12 cellular contexts compared by ENCODE assay signal in genomic region chr14:22554706-22555572, GRCh38. TPM values are rescaled to one million over a fixed set of nuclear protein-coding genes. Genes with fewer than 3 reads are reported as not detected.
A peak's percentile ranks its signal among the peaks of the same experiment; 100 is the strongest.
DNase-seq lines count a peak whose midpoint lies in the region; ATAC-seq and TF ChIP-seq lines count a peak whose summit lies in the region.
"Had no signal": no experiment of that assay in that cellular context is flagged by ENCODE, and none has a peak within 500 bp of the region (broad histone marks: within the 10 kb centered on the region; RNA-seq: fewer than 3 reads in every experiment).

No MANE protein-coding gene starts in this region.

- no peaks in the 10 kb centered on the region for H3K27me3 ChIP-seq in CD4-positive, CD25-positive, alpha-beta regulatory T cell (ENCODE audit: control insufficient read depth, insufficient read depth, low read length)
- no peaks in the 10 kb centered on the region for H3K27me3 ChIP-seq in lower lobe of right lung (ENCODE audit: low read depth)

- H3K4me3 Mint-ChIP-seq in CD4-positive, CD25-positive, alpha-beta regulatory T cell: peak overlapping the region in 3 of 4 donors; percentile 88 to 92 (median 91)
- H3K4me3 Mint-ChIP-seq in activated T-cell treated with anti-CD3 and anti-CD28 coated beads, Interleukin-2, amount 50 U/mL, for 24 hours: peak overlapping the region; percentile 82
- peak overlapping the region in 7 of 8 donors; percentile 67 to 90 (median 80) for H3K4me3 Mint-ChIP-seq in naive B cell

- peaks cover 32 to 93% (median 73%) of the 10 kb centered on the region in 4 donors for H3K4me1 Mint-ChIP-seq in CD4-positive, CD25-positive, alpha-beta regulatory T cell
- peaks cover 95% of the 10 kb centered on the region for H3K4me1 Mint-ChIP-seq in activated T-cell treated with anti-CD3 and anti-CD28 coated beads, Interleukin-2, amount 50 U/mL, for 24 hours (ENCODE audit: low read depth)
- H3K4me1 Mint-ChIP-seq in naive B cell: peaks cover 71 to 93% (median 92%) of the 10 kb centered on the region in 3 donors

- peaks cover 32% of the 10 kb centered on the region for H3K36me3 ChIP-seq in CD4-positive, CD25-positive, alpha-beta regulatory T cell (ENCODE audit: control insufficient read depth, insufficient read depth, low read length)
- no peaks in the 10 kb centered on the region for H3K36me3 ChIP-seq in lower lobe of right lung

- ATAC-seq in CD4-positive, CD25-positive, alpha-beta regulatory T cell (ENCODE audit: low read depth in 2 of 2): no peak
- ATAC-seq in HG03460 (IDR thresholded peaks at IDR 0.05; ENCODE audit: unreplicated experiment) (peak; percentile 1), naive B cell (ENCODE audit: low read depth in 2 of 2) (no peak), GM21381 (IDR thresholded peaks at IDR 0.05; ENCODE audit: unreplicated experiment) (no peak), lower lobe of right lung (no peak), GM18870 (IDR thresholded peaks at IDR 0.05; ENCODE audit: unreplicated experiment) (no peak), HG03095 (IDR thresholded peaks at IDR 0.05; ENCODE audit: unreplicated experiment) (no peak)

- peak overlapping the region; percentile 99 for H3K27ac ChIP-seq in CD4-positive, CD25-positive, alpha-beta regulatory T cell (ENCODE audit: insufficient read depth, low read length, poor library complexity, severe bottlenecking)
- no peak overlapping the region for H3K27ac ChIP-seq in lower lobe of right lung
- H3K27ac ChIP-seq: parathyroid adenoma had no signal

- peak overlapping the region; percentile 58 for H3K4me3 ChIP-seq in CD4-positive, CD25-positive, alpha-beta regulatory T cell (ENCODE audit: low read depth, low read length)
- H3K4me3 ChIP-seq in lower lobe of right lung: no peak overlapping the region

- H3K36me3 Mint-ChIP-seq in CD4-positive, CD25-positive, alpha-beta regulatory T cell: peaks cover 34% of the 10 kb centered on the region
- peaks cover 63% of the 10 kb centered on the region for H3K36me3 Mint-ChIP-seq in activated T-cell treated with anti-CD3 and anti-CD28 coated beads, Interleukin-2, amount 50 U/mL, for 24 hours (ENCODE audit: low read depth)
- no peaks in the 10 kb centered on the region for H3K36me3 Mint-ChIP-seq in naive B cell

- peaks cover 0 to 2% (median 0%) of the 10 kb centered on the region in 7 donors for H3K9me3 Mint-ChIP-seq in CD4-positive, CD25-positive, alpha-beta regulatory T cell
- no peaks in the 10 kb centered on the region for H3K9me3 Mint-ChIP-seq in activated T-cell treated with anti-CD3 and anti-CD28 coated beads, Interleukin-2, amount 50 U/mL, for 24 hours
- H3K9me3 Mint-ChIP-seq in naive B cell: no peaks in the 10 kb centered on the region

- no peaks in the 10 kb centered on the region for H3K9me3 ChIP-seq in CD4-positive, CD25-positive, alpha-beta regulatory T cell (ENCODE audit: control insufficient read depth in 2 of 2, low read length in 2 of 2)
- no peaks in the 10 kb centered on the region for H3K9me3 ChIP-seq in lower lobe of right lung

- peak in 1 of 3 donors; percentile 61 for DNase-seq in CD4-positive, CD25-positive, alpha-beta regulatory T cell
- DNase-seq in activated T-cell treated with anti-CD3 and anti-CD28 coated beads, Interleukin-2, amount 50 U/mL, for 24 hours: peak; percentile 74
- DNase-seq in naive B cell: no peak
- DNase-seq in lower lobe of right lung: no peak
- DNase-seq: dermis blood vessel endothelial cell; NCI-H146; stimulated activated CD4-positive, alpha-beta T cell treated with anti-CD3 and anti-CD28 coated beads, Interleukin-2, amount 100 ng/mL, for 48 hours had no signal

- H3K27me3 Mint-ChIP-seq in CD4-positive, CD25-positive, alpha-beta regulatory T cell: peaks cover 10% of the 10 kb centered on the region
- H3K27me3 Mint-ChIP-seq in activated T-cell treated with anti-CD3 and anti-CD28 coated beads, Interleukin-2, amount 50 U/mL, for 24 hours: peaks cover 2% of the 10 kb centered on the region
- no peaks in the 10 kb centered on the region for H3K27me3 Mint-ChIP-seq in naive B cell

- TF ChIP-seq CTCF in lower lobe of right lung (IDR thresholded peaks at IDR 0.05): no peak

- peaks cover 95% of the 10 kb centered on the region for H3K4me1 ChIP-seq in CD4-positive, CD25-positive, alpha-beta regulatory T cell (ENCODE audit: control insufficient read depth, insufficient read depth, low read length, poor library complexity, severe bottlenecking)
- peaks cover 58% of the 10 kb centered on the region for H3K4me1 ChIP-seq in lower lobe of right lung

- intact Hi-C loops in lower lobe of right lung (cut with DNase I): no loop called here

- peak overlapping the region; percentile 98 to 100 (median 100) for H3K27ac Mint-ChIP-seq in CD4-positive, CD25-positive, alpha-beta regulatory T cell
- H3K27ac Mint-ChIP-seq in activated T-cell treated with anti-CD3 and anti-CD28 coated beads, Interleukin-2, amount 50 U/mL, for 24 hours: peak overlapping the region; percentile 99
- peak overlapping the region; percentile 97 to 100 (median 98) for H3K27ac Mint-ChIP-seq in naive B cell

RNA-seq across cellular contexts. Expression of gene DAD1, which starts 34.1 kb away (rescaled TPM):
- total RNA-seq in CD4-positive, CD25-positive, alpha-beta regulatory T cell: 81.8 TPM
- 100 to 1,000 TPM; 630 to 720 (median 697) TPM for polyA plus RNA-seq in CD4-positive, CD25-positive, alpha-beta regulatory T cell
- polyA plus RNA-seq in naive B cell (ENCODE audit: low read depth in 6 of 6): 100 to 1,000 TPM; 427 to 721 (median 474) TPM
- total RNA-seq in lower lobe of right lung: 162 TPM

RNA-seq across cellular contexts. Expression of gene ABHD4, which starts 43.2 kb away (rescaled TPM):
- 10.1 TPM for total RNA-seq in CD4-positive, CD25-positive, alpha-beta regulatory T cell
- 10 to 100 TPM; 10.2 to 13.4 (median 11.1) TPM for polyA plus RNA-seq in CD4-positive, CD25-positive, alpha-beta regulatory T cell
- 10 to 100 TPM in 2 of 6 donors, 1 to 10 TPM in 4; 4.8 to 14.1 (median 9.2) TPM for polyA plus RNA-seq in naive B cell (ENCODE audit: low read depth in 6 of 6)
- total RNA-seq in lower lobe of right lung: 28.5 TPM
